In the genomic region with DNA sequence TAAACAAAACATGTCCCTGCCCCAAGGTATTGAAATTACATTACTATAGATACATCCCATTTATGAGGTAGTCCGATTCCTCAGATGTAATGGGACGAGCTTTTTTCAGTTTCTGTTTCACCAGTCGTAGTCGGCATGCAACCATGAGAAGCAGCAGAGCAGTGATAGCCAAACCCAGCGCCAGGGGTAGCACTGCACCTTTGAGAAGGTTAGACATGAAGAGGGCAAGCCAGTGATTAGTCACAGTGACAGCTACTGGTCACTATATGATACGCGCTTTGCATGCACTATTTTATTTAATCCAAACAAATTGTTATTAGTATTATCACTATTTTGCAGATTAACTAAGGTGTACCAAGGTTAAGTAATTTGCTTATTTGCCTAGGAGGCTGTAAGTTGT, we compare ENCODE assay signal across 20 cellular contexts.
"Had no signal": no experiment of that assay in that cellular context is flagged by ENCODE, and none has a peak within 500 bp of the region (broad histone marks: within the 10 kb centered on the region; RNA-seq: fewer than 3 reads in every experiment).

No MANE protein-coding gene starts in this region.

- H3K27ac ChIP-seq: body of pancreas, coronary artery, esophagus squamous epithelium, spleen, upper lobe of left lung had no signal

- H3K27me3 ChIP-seq: body of pancreas, esophagus squamous epithelium, spleen, upper lobe of left lung had no signal

- H3K4me3 Mint-ChIP-seq: activated CD4-positive, alpha-beta T cell treated with anti-CD3 and anti-CD28 coated beads, Interleukin-2, amount 10 ng/mL, durations not matched to agents 7 days and 5 days; activated T-cell treated with anti-CD3 and anti-CD28 coated beads, Interleukin-2, amount 50 U/mL, for 72 hours; central memory CD8-positive, alpha-beta T cell; mesothelial cell of epicardium; nephron progenitor cell; stimulated activated naive CD8-positive, alpha-beta T cell treated with anti-CD3 and anti-CD28 coated beads, Interleukin-15, amount 100 ng/mL, for 72 hours had no signal

- H3K36me3 Mint-ChIP-seq: activated naive CD4-positive, alpha-beta T cell treated with anti-CD3 and anti-CD28 coated beads, Interleukin-2, amount 50 U/mL, for 72 hours had no signal

- ATAC-seq: activated naive CD4-positive, alpha-beta T cell treated with anti-CD3 and anti-CD28 coated beads, Interleukin-2, amount 50 U/mL, for 72 hours; activated T-cell treated with anti-CD3 and anti-CD28 coated beads, Interleukin-2, amount 50 U/mL, for 72 hours; body of pancreas; sciatic nerve; stimulated activated naive CD8-positive, alpha-beta T cell treated with anti-CD3 and anti-CD28 coated beads, Interleukin-15, amount 100 ng/mL, for 72 hours had no signal

- H3K27me3 Mint-ChIP-seq: activated CD4-positive, alpha-beta T cell treated with anti-CD3 and anti-CD28 coated beads, Interleukin-2, amount 10 ng/mL, durations not matched to agents 7 days and 5 days; central memory CD8-positive, alpha-beta T cell; progenitor cell of endocrine pancreas had no signal

- H3K9me3 ChIP-seq: body of pancreas, esophagus squamous epithelium, spleen, upper lobe of left lung had no signal

- H3K36me3 ChIP-seq: spleen had no signal

- DNase-seq: activated CD4-positive, alpha-beta T cell treated with anti-CD3 and anti-CD28 coated beads, Interleukin-2, amount 10 ng/mL, durations not matched to agents 7 days and 5 days; activated CD8-positive, alpha-beta memory T cell treated with anti-CD3 and anti-CD28 coated beads, Interleukin-2, amount 50 U/mL, for 48 hours; activated gamma-delta T cell; activated T-cell treated with anti-CD3 and anti-CD28 coated beads, Interleukin-2, amount 50 U/mL, for 72 hours; amniotic stem cell; body of pancreas; effector CD4-positive, alpha-beta T cell; esophagus squamous epithelium; nephron progenitor cell; occipital lobe; spleen; stimulated activated naive CD8-positive, alpha-beta T cell treated with anti-CD3 and anti-CD28 coated beads, Interleukin-15, amount 100 ng/mL, for 72 hours; upper lobe of left lung had no signal

- H3K9me3 Mint-ChIP-seq: activated CD4-positive, alpha-beta T cell treated with anti-CD3 and anti-CD28 coated beads, Interleukin-2, amount 10 ng/mL, durations not matched to agents 7 days and 5 days; activated naive CD4-positive, alpha-beta T cell treated with anti-CD3 and anti-CD28 coated beads, Interleukin-2, amount 50 U/mL, for 72 hours; activated T-cell treated with anti-CD3 and anti-CD28 coated beads, Interleukin-2, amount 50 U/mL, for 72 hours; central memory CD8-positive, alpha-beta T cell; mesothelial cell of epicardium; nephron progenitor cell; stimulated activated naive CD8-positive, alpha-beta T cell treated with anti-CD3 and anti-CD28 coated beads, Interleukin-15, amount 100 ng/mL, for 72 hours had no signal

- H3K4me1 Mint-ChIP-seq: activated CD4-positive, alpha-beta T cell treated with anti-CD3 and anti-CD28 coated beads, Interleukin-2, amount 10 ng/mL, durations not matched to agents 7 days and 5 days; central memory CD8-positive, alpha-beta T cell; mesothelial cell of epicardium; nephron progenitor cell; stimulated activated naive CD8-positive, alpha-beta T cell treated with anti-CD3 and anti-CD28 coated beads, Interleukin-15, amount 100 ng/mL, for 72 hours had no signal

- H3K4me3 ChIP-seq: body of pancreas, coronary artery, esophagus squamous epithelium, lung, spleen, upper lobe of left lung had no signal

- H3K4me1 ChIP-seq: body of pancreas, esophagus squamous epithelium, spleen, upper lobe of left lung had no signal

- H3K27ac Mint-ChIP-seq: activated CD4-positive, alpha-beta T cell treated with anti-CD3 and anti-CD28 coated beads, Interleukin-2, amount 10 ng/mL, durations not matched to agents 7 days and 5 days; activated naive CD4-positive, alpha-beta T cell treated with anti-CD3 and anti-CD28 coated beads, Interleukin-2, amount 50 U/mL, for 72 hours; activated T-cell treated with anti-CD3 and anti-CD28 coated beads, Interleukin-2, amount 50 U/mL, for 72 hours; mesothelial cell of epicardium; nephron progenitor cell; progenitor cell of endocrine pancreas; stimulated activated naive CD8-positive, alpha-beta T cell treated with anti-CD3 and anti-CD28 coated beads, Interleukin-15, amount 100 ng/mL, for 72 hours had no signal
